ENCODE assay signal across 1 cellular context in the genomic region with DNA sequence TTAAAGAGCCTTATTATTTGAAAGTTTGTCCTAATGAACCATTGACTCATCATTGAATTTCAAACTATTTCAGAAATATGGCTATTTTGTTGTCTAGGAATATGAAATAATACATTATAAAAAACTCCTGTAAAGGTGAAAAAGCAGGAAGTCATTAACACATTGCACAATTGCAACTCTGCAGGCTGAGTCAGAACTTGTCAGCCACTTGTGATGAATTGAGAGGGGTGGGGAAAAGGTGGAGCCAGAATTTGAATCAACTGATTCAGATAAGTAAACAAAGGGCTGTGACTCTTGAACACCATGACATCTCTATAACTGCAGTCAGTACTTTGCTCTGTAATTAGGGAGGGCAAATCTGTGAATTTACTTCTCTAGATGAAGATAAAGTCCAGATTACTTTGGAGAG.
TF ChIP-seq lines count a peak whose summit lies in the region.

No MANE protein-coding gene starts in this region.

TF ChIP-seq in HepG2, 621 proteins besides CTCF, POLR2A, EP300 and RAD21 (continued from another document and continues in another):
- TF ChIP-seq, protein P1, sequence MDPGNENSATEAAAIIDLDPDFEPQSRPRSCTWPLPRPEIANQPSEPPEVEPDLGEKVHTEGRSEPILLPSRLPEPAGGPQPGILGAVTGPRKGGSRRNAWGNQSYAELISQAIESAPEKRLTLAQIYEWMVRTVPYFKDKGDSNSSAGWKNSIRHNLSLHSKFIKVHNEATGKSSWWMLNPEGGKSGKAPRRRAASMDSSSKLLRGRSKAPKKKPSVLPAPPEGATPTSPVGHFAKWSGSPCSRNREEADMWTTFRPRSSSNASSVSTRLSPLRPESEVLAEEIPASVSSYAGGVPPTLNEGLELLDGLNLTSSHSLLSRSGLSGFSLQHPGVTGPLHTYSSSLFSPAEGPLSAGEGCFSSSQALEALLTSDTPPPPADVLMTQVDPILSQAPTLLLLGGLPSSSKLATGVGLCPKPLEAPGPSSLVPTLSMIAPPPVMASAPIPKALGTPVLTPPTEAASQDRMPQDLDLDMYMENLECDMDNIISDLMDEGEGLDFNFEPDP (CRISPR knock-in tag; conservative IDR thresholded peaks at IDR 0.05), result no peak
- TF ChIP-seq TBX3 (IDR thresholded peaks at IDR 0.05; ENCODE audit: borderline replicate concordance), result peak; percentile 78; the same call in 1 of the 2 replicates
- TF ChIP-seq, protein P2, sequence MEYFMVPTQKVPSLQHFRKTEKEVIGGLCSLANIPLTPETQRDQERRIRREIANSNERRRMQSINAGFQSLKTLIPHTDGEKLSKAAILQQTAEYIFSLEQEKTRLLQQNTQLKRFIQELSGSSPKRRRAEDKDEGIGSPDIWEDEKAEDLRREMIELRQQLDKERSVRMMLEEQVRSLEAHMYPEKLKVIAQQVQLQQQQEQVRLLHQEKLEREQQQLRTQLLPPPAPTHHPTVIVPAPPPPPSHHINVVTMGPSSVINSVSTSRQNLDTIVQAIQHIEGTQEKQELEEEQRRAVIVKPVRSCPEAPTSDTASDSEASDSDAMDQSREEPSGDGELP (IDR thresholded peaks at IDR 0.05; ENCODE audit: borderline replicate concordance, low read depth), result peak; percentile 34; the same call in 1 of the 2 replicates
- peak; percentile 83 for TF ChIP-seq FOSL1 (CRISPR knock-in tag; IDR thresholded peaks at IDR 0.05; ENCODE audit: borderline replicate concordance)
- no peak for TF ChIP-seq MTA1 (CRISPR knock-in tag; IDR thresholded peaks at IDR 0.05; ENCODE audit: borderline replicate concordance)
- TF ChIP-seq, protein P3, sequence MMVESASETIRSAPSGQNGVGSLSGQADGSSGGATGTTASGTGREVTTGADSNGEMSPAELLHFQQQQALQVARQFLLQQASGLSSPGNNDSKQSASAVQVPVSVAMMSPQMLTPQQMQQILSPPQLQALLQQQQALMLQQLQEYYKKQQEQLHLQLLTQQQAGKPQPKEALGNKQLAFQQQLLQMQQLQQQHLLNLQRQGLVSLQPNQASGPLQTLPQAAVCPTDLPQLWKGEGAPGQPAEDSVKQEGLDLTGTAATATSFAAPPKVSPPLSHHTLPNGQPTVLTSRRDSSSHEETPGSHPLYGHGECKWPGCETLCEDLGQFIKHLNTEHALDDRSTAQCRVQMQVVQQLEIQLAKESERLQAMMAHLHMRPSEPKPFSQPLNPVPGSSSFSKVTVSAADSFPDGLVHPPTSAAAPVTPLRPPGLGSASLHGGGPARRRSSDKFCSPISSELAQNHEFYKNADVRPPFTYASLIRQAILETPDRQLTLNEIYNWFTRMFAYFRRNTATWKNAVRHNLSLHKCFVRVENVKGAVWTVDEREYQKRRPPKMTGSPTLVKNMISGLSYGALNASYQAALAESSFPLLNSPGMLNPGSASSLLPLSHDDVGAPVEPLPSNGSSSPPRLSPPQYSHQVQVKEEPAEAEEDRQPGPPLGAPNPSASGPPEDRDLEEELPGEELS (CRISPR knock-in tag; IDR thresholded peaks at IDR 0.05), result 0 out of 2 replicates have a peak, but pooled peaks have one; percentile 56
- TF ChIP-seq, protein P4, sequence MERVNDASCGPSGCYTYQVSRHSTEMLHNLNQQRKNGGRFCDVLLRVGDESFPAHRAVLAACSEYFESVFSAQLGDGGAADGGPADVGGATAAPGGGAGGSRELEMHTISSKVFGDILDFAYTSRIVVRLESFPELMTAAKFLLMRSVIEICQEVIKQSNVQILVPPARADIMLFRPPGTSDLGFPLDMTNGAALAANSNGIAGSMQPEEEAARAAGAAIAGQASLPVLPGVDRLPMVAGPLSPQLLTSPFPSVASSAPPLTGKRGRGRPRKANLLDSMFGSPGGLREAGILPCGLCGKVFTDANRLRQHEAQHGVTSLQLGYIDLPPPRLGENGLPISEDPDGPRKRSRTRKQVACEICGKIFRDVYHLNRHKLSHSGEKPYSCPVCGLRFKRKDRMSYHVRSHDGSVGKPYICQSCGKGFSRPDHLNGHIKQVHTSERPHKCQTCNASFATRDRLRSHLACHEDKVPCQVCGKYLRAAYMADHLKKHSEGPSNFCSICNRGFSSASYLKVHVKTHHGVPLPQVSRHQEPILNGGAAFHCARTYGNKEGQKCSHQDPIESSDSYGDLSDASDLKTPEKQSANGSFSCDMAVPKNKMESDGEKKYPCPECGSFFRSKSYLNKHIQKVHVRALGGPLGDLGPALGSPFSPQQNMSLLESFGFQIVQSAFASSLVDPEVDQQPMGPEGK (CRISPR knock-in tag; IDR thresholded peaks at IDR 0.05), result 0 out of 2 replicates have a peak, but pooled peaks have one; percentile 16
- TF ChIP-seq SP5 (CRISPR knock-in tag; IDR thresholded peaks at IDR 0.05; ENCODE audit: borderline replicate concordance, low read depth), result peak; percentile 97
- TF ChIP-seq ZFP1 (CRISPR knock-in tag; IDR thresholded peaks at IDR 0.05), result no peak
- TF ChIP-seq ZNF879 (CRISPR knock-in tag; IDR thresholded peaks at IDR 0.05), result no peak
- TF ChIP-seq, protein P5, sequence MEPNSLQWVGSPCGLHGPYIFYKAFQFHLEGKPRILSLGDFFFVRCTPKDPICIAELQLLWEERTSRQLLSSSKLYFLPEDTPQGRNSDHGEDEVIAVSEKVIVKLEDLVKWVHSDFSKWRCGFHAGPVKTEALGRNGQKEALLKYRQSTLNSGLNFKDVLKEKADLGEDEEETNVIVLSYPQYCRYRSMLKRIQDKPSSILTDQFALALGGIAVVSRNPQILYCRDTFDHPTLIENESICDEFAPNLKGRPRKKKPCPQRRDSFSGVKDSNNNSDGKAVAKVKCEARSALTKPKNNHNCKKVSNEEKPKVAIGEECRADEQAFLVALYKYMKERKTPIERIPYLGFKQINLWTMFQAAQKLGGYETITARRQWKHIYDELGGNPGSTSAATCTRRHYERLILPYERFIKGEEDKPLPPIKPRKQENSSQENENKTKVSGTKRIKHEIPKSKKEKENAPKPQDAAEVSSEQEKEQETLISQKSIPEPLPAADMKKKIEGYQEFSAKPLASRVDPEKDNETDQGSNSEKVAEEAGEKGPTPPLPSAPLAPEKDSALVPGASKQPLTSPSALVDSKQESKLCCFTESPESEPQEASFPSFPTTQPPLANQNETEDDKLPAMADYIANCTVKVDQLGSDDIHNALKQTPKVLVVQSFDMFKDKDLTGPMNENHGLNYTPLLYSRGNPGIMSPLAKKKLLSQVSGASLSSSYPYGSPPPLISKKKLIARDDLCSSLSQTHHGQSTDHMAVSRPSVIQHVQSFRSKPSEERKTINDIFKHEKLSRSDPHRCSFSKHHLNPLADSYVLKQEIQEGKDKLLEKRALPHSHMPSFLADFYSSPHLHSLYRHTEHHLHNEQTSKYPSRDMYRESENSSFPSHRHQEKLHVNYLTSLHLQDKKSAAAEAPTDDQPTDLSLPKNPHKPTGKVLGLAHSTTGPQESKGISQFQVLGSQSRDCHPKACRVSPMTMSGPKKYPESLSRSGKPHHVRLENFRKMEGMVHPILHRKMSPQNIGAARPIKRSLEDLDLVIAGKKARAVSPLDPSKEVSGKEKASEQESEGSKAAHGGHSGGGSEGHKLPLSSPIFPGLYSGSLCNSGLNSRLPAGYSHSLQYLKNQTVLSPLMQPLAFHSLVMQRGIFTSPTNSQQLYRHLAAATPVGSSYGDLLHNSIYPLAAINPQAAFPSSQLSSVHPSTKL (CRISPR knock-in tag; IDR thresholded peaks at IDR 0.05), result peak; percentile 64
- TF ChIP-seq KAT8 (CRISPR knock-in tag; IDR thresholded peaks at IDR 0.05), result peak; percentile 66
- peak; percentile 79; the same call in 1 of the 2 replicates for TF ChIP-seq MIER3 (CRISPR knock-in tag; IDR thresholded peaks at IDR 0.05; ENCODE audit: borderline replicate concordance)
- no peak for TF ChIP-seq ZBTB20 (CRISPR knock-in tag; IDR thresholded peaks at IDR 0.05; ENCODE audit: borderline replicate concordance, low read depth)
- 0 out of 2 replicates have a peak, but pooled peaks have one; percentile 47 for TF ChIP-seq ATF1 (CRISPR knock-in tag; IDR thresholded peaks at IDR 0.05)
- no peak for TF ChIP-seq SOX6 (IDR thresholded peaks at IDR 0.05)
- peak; percentile 48; the same call in 1 of the 2 replicates for TF ChIP-seq SOX6 (CRISPR knock-in tag; IDR thresholded peaks at IDR 0.05)
- peak; percentile 94 for TF ChIP-seq GFI1 (CRISPR knock-in tag; IDR thresholded peaks at IDR 0.05; ENCODE audit: borderline replicate concordance)
- TF ChIP-seq TBX2 (CRISPR knock-in tag; IDR thresholded peaks at IDR 0.05; ENCODE audit: borderline replicate concordance), result peak; percentile 78; the same call in 1 of the 2 replicates
- TF ChIP-seq, protein P6, sequence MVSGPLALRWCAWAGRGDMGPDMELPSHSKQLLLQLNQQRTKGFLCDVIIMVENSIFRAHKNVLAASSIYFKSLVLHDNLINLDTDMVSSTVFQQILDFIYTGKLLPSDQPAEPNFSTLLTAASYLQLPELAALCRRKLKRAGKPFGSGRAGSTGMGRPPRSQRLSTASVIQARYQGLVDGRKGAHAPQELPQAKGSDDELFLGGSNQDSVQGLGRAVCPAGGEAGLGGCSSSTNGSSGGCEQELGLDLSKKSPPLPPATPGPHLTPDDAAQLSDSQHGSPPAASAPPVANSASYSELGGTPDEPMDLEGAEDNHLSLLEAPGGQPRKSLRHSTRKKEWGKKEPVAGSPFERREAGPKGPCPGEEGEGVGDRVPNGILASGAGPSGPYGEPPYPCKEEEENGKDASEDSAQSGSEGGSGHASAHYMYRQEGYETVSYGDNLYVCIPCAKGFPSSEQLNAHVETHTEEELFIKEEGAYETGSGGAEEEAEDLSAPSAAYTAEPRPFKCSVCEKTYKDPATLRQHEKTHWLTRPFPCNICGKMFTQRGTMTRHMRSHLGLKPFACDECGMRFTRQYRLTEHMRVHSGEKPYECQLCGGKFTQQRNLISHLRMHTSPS (CRISPR knock-in tag; IDR thresholded peaks at IDR 0.05; ENCODE audit: low read depth), result no peak
- no peak for TF ChIP-seq NFE2L2 (IDR thresholded peaks at IDR 0.05; ENCODE audit: low read length)
- peak; percentile 99 for TF ChIP-seq MEIS1 (CRISPR knock-in tag; IDR thresholded peaks at IDR 0.05; ENCODE audit: borderline replicate concordance)
- TF ChIP-seq GABPA (IDR thresholded peaks at IDR 0.05; ENCODE audit: low read depth, low read length), result no peak
- peak; percentile 39; the same call in 1 of the 2 replicates for TF ChIP-seq GABPA (CRISPR knock-in tag; IDR thresholded peaks at IDR 0.05; ENCODE audit: low read depth)
- TF ChIP-seq HMG20B (CRISPR knock-in tag; conservative IDR thresholded peaks at IDR 0.05), result 0 out of 2 replicates have a peak, but pooled peaks have one; percentile 61
- no peak for TF ChIP-seq CREB1 (IDR thresholded peaks at IDR 0.05)
- TF ChIP-seq CREB1 (CRISPR knock-in tag; IDR thresholded peaks at IDR 0.05), result peak; percentile 54
- no peak for TF ChIP-seq JDP2 (CRISPR knock-in tag; IDR thresholded peaks at IDR 0.05; ENCODE audit: borderline replicate concordance)
- TF ChIP-seq, protein P7, sequence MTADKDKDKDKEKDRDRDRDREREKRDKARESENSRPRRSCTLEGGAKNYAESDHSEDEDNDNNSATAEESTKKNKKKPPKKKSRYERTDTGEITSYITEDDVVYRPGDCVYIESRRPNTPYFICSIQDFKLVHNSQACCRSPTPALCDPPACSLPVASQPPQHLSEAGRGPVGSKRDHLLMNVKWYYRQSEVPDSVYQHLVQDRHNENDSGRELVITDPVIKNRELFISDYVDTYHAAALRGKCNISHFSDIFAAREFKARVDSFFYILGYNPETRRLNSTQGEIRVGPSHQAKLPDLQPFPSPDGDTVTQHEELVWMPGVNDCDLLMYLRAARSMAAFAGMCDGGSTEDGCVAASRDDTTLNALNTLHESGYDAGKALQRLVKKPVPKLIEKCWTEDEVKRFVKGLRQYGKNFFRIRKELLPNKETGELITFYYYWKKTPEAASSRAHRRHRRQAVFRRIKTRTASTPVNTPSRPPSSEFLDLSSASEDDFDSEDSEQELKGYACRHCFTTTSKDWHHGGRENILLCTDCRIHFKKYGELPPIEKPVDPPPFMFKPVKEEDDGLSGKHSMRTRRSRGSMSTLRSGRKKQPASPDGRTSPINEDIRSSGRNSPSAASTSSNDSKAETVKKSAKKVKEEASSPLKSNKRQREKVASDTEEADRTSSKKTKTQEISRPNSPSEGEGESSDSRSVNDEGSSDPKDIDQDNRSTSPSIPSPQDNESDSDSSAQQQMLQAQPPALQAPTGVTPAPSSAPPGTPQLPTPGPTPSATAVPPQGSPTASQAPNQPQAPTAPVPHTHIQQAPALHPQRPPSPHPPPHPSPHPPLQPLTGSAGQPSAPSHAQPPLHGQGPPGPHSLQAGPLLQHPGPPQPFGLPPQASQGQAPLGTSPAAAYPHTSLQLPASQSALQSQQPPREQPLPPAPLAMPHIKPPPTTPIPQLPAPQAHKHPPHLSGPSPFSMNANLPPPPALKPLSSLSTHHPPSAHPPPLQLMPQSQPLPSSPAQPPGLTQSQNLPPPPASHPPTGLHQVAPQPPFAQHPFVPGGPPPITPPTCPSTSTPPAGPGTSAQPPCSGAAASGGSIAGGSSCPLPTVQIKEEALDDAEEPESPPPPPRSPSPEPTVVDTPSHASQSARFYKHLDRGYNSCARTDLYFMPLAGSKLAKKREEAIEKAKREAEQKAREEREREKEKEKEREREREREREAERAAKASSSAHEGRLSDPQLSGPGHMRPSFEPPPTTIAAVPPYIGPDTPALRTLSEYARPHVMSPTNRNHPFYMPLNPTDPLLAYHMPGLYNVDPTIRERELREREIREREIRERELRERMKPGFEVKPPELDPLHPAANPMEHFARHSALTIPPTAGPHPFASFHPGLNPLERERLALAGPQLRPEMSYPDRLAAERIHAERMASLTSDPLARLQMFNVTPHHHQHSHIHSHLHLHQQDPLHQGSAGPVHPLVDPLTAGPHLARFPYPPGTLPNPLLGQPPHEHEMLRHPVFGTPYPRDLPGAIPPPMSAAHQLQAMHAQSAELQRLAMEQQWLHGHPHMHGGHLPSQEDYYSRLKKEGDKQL (CRISPR knock-in tag; IDR thresholded peaks at IDR 0.05; ENCODE audit: low read depth), result peak; percentile 70; the same call in 1 of the 2 replicates
- peak; percentile 57 for TF ChIP-seq TCF7 (IDR thresholded peaks at IDR 0.05; ENCODE audit: low read depth)
- peak; percentile 82 for TF ChIP-seq ETV5 (CRISPR knock-in tag; IDR thresholded peaks at IDR 0.05; ENCODE audit: borderline replicate concordance)
- TF ChIP-seq NFKBIZ (CRISPR knock-in tag; IDR thresholded peaks at IDR 0.05), result peak; percentile 47; the same call in 1 of the 2 replicates
- TF ChIP-seq, protein P8, sequence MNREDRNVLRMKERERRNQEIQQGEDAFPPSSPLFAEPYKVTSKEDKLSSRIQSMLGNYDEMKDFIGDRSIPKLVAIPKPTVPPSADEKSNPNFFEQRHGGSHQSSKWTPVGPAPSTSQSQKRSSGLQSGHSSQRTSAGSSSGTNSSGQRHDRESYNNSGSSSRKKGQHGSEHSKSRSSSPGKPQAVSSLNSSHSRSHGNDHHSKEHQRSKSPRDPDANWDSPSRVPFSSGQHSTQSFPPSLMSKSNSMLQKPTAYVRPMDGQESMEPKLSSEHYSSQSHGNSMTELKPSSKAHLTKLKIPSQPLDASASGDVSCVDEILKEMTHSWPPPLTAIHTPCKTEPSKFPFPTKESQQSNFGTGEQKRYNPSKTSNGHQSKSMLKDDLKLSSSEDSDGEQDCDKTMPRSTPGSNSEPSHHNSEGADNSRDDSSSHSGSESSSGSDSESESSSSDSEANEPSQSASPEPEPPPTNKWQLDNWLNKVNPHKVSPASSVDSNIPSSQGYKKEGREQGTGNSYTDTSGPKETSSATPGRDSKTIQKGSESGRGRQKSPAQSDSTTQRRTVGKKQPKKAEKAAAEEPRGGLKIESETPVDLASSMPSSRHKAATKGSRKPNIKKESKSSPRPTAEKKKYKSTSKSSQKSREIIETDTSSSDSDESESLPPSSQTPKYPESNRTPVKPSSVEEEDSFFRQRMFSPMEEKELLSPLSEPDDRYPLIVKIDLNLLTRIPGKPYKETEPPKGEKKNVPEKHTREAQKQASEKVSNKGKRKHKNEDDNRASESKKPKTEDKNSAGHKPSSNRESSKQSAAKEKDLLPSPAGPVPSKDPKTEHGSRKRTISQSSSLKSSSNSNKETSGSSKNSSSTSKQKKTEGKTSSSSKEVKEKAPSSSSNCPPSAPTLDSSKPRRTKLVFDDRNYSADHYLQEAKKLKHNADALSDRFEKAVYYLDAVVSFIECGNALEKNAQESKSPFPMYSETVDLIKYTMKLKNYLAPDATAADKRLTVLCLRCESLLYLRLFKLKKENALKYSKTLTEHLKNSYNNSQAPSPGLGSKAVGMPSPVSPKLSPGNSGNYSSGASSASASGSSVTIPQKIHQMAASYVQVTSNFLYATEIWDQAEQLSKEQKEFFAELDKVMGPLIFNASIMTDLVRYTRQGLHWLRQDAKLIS (CRISPR knock-in tag; IDR thresholded peaks at IDR 0.05), result no peak
